In genomic region chr3:71532639-71533395, GRCh38 we compare ENCODE assay signal across 11 cellular contexts. TPM values are rescaled to one million over a fixed set of nuclear protein-coding genes. Genes with fewer than 3 reads are reported as not detected.
DNase-seq lines count a peak whose midpoint lies in the region; ATAC-seq and TF ChIP-seq lines count a peak whose summit lies in the region.
"Had no signal": no experiment of that assay in that cellular context is flagged by ENCODE, and none has a peak within 500 bp of the region (broad histone marks: within the 10 kb centered on the region; RNA-seq: fewer than 3 reads in every experiment).

No MANE protein-coding gene starts in this region.

- H3K36me3 ChIP-seq in upper lobe of right lung (no peaks in the 10 kb centered on the region), uterus (no peaks in the 10 kb centered on the region)

- H3K9me3 ChIP-seq in upper lobe of right lung (no peaks in the 10 kb centered on the region), uterus (no peaks in the 10 kb centered on the region)

- no peak for TF ChIP-seq POLR2A in uterus (IDR thresholded peaks at IDR 0.05)

- no peak for TF ChIP-seq CTCF in astrocyte of the spinal cord (IDR thresholded peaks at IDR 0.05; ENCODE audit: low read depth, low read length)
- no peak for TF ChIP-seq CTCF in upper lobe of right lung (IDR thresholded peaks at IDR 0.05)
- no peak for TF ChIP-seq CTCF in uterus (IDR thresholded peaks at IDR 0.05)

- H3K4me3 ChIP-seq in astrocyte of the spinal cord (ENCODE audit: low read depth, low read length) (no peak overlapping the region), upper lobe of right lung (no peak overlapping the region), uterus (no peak overlapping the region)
- H3K4me3 ChIP-seq: coronary artery had no signal

- in situ Hi-C loops in astrocyte of the spinal cord (cut with HindIII; ENCODE audit: low sequenced_read_pairs): no loop called here

- DNase-seq in Right ventricle myocardium superior: no peak
- DNase-seq in Right ventricle myocardium inferior (ENCODE audit: missing footprints): no peak
- DNase-seq in astrocyte of the spinal cord (ENCODE audit: low read depth, low spot score): peak; percentile 64
- DNase-seq in left colon: peak in 1 of 2 donors; percentile 52
- DNase-seq in upper lobe of right lung: no peak
- DNase-seq in uterus: no peak
- DNase-seq in AG20443 (ENCODE audit: low spot score): no peak
- DNase-seq: activated CD8-positive, alpha-beta memory T cell treated with anti-CD3 and anti-CD28 coated beads, Interleukin-2, amount 10 ng/mL, durations not matched to agents 7 days and 5 days; activated naive CD4-positive, alpha-beta T cell treated with anti-CD3 and anti-CD28 coated beads, Interleukin-2, amount 50 U/mL, for 16 hours had no signal

- H3K27me3 ChIP-seq in upper lobe of right lung (no peaks in the 10 kb centered on the region), uterus (no peaks in the 10 kb centered on the region)

- intact Hi-C loops in Right ventricle myocardium superior (cut with DNase I) (no loop called here), Right ventricle myocardium inferior (cut with DNase I) (no loop called here), left colon (cut with DNase I, micrococcal nuclease) (no loop called here), upper lobe of right lung (cut with DNase I) (no loop called here), uterus (cut with DNase I; ENCODE audit: low total_unique reads) (no loop called here)

- H3K4me1 ChIP-seq in upper lobe of right lung (peaks cover 27% of the 10 kb centered on the region), uterus (peaks cover 5 to 14% of the 10 kb centered on the region in 2 donors)

- ATAC-seq in Right ventricle myocardium superior (ENCODE audit: poor library complexity): peak; percentile 32
- no peak for ATAC-seq in Right ventricle myocardium inferior
- ATAC-seq in left colon: peak; percentile 47
- peak; percentile 71 for ATAC-seq in upper lobe of right lung
- ATAC-seq in GM21360 (IDR thresholded peaks at IDR 0.05; ENCODE audit: unreplicated experiment): no peak
- ATAC-seq: activated CD8-positive, alpha-beta memory T cell treated with anti-CD3 and anti-CD28 coated beads, Interleukin-2, amount 10 ng/mL, durations not matched to agents 7 days and 5 days had no signal

- H3K27ac ChIP-seq in upper lobe of right lung: peak overlapping the region; percentile 67
- H3K27ac ChIP-seq in uterus: peak overlapping the region in 1 of 2 donors; percentile 51

RNA-seq across cellular contexts. Expression of gene FOXP1, which starts 50.7 kb away (rescaled TPM):
- total RNA-seq in Right ventricle myocardium superior (36.3 TPM), Right ventricle myocardium inferior (38.5 TPM), left colon (100 to 1,000 TPM; 131 to 135 TPM), upper lobe of right lung (140 TPM), uterus (100 to 1,000 TPM in 3 of 4 donors, 10 to 100 TPM in 1; 54.2 to 152 (median 129) TPM)

Comparison
In these comparisons a context has a peak if more than half of its experiments do, and no peak if none do; other contexts are left out.
1. ATAC-seq: peak in Right ventricle myocardium superior (single experiment), left colon (single experiment) and upper lobe of right lung (single experiment); none in Right ventricle myocardium inferior (single experiment) and GM21360 (single experiment).